ENCODE assay signal across 10 cellular contexts in genomic region chr5:95901676-95902646, GRCh38. TPM values are rescaled to one million over a fixed set of nuclear protein-coding genes. Genes with fewer than 3 reads are reported as not detected.
A peak's percentile ranks its signal among the peaks of the same experiment; 100 is the strongest.
DNase-seq lines count a peak whose midpoint lies in the region; ATAC-seq and TF ChIP-seq lines count a peak whose summit lies in the region.
"Had no signal": no experiment of that assay in that cellular context is flagged by ENCODE, and none has a peak within 500 bp of the region (broad histone marks: within the 10 kb centered on the region; RNA-seq: fewer than 3 reads in every experiment).

No MANE protein-coding gene starts in this region.

- peak overlapping the region; percentile 47 for H3K27ac ChIP-seq in VCaP
- H3K27ac ChIP-seq: HL-60 had no signal

- no peak overlapping the region for H3K4me3 ChIP-seq in fibroblast of villous mesenchyme (ENCODE audit: low read depth, low read length)
- H3K4me3 ChIP-seq: BLaER1 treated with 17β-estradiol and CSF1 and Interleukin-3, amounts not matched to agents 10 nM and 100 nM had no signal

- ATAC-seq in GM21529 (IDR thresholded peaks at IDR 0.05; ENCODE audit: unreplicated experiment) (no peak), GM18517 (IDR thresholded peaks at IDR 0.05; ENCODE audit: unreplicated experiment) (no peak)

- DNase-seq in stimulated activated CD4-positive, alpha-beta T cell treated with anti-CD3 and anti-CD28 coated beads, Interleukin-1b, Interleukin-23, amount 100 ng/mL, for 48 hours, result peak; percentile 10
- no peak for DNase-seq in stimulated activated CD4-positive, alpha-beta T cell treated with anti-CD3 and anti-CD28 coated beads, Interleukin-4, amount 100 ng/mL, for 1 hour
- DNase-seq in fibroblast of villous mesenchyme (ENCODE audit: low read depth), result peak; percentile 63
- DNase-seq in G401 (ENCODE audit: low spot score), result no peak
- no peak for DNase-seq in ACHN

- in situ Hi-C loops in G401 (cut with HindIII; ENCODE audit: low sequenced_read_pairs), result no loop called here
- in situ Hi-C loops in ACHN (cut with HindIII; ENCODE audit: low pct_ligation_motif_present, low pct_unique_long_range_greater_than_20kb, low sequenced_read_pairs), result no loop called here

- TF ChIP-seq CTCF in VCaP (conservative IDR thresholded peaks at IDR 0.05) (no peak), fibroblast of villous mesenchyme (IDR thresholded peaks at IDR 0.05; ENCODE audit: insufficient read depth, low read depth, low read length) (no peak)

RNA-seq across cellular contexts. Expression of gene ELL2, which starts 59.7 kb away (rescaled TPM):
- total RNA-seq in fibroblast of villous mesenchyme, result 136 and 302 TPM in 2 replicates
- total RNA-seq in G401 (2014; rRNA removed; shearing (Covaris generic)), result 0.54 and 1.5 TPM in 2 replicates

Comparison
In these comparisons a context has a peak if more than half of its experiments do, and no peak if none do; other contexts are left out.
1. DNase-seq: peak in stimulated activated CD4-positive, alpha-beta T cell treated with anti-CD3 and anti-CD28 coated beads, Interleukin-1b, Interleukin-23, amount 100 ng/mL, for 48 hours (single experiment) and fibroblast of villous mesenchyme (single experiment); none in stimulated activated CD4-positive, alpha-beta T cell treated with anti-CD3 and anti-CD28 coated beads, Interleukin-4, amount 100 ng/mL, for 1 hour (single experiment), G401 (single experiment) and ACHN (single experiment).
2. RNA of gene ELL2, which starts 59.7 kb away (total RNA-seq): 136 to 302 TPM in fibroblast of villous mesenchyme; 0.54 to 1.5 TPM in G401; every median in the first group is over 10 times any median in the second.